In the genomic region with DNA sequence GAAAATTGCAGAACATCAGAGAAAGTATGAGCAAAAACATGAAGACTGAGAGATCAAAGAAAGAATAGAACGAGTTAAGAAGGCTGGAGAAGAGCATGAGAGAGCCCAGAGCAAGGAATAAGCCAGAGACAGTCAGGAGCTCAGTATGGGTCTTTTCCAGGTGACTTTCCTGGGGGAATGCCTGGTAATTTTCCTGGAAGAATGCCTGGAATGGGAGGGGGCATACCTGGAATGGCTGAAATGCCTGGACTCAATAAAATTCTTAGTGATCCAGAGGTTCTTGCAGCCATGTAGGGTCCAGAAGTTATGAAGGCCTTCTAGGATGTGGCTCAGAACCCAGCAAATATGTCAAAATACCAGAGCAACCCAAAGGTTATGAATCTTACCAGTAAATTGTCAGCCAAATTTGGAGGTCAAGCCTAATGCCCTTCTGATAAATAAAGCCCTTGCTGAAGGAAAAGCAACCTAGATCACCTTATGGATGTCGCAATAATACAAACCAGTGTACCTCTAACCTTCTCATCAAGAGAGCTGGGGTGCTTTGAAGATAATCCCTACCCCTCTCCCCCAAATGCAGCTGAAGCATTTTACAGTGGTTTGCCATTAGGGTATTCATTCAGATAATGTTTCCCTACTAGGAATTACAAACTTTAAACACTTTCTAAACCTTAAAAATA, we compare ENCODE assay signal across 7 cellular contexts. TPM values are rescaled to one million over a fixed set of nuclear protein-coding genes. Genes with fewer than 3 reads are reported as not detected.
DNase-seq lines count a peak whose midpoint lies in the region; ATAC-seq, FAIRE-seq and TF ChIP-seq lines count a peak whose summit lies in the region.
"Not testable (repeated sequence)": the region's sequence is repeated elsewhere in the genome, so short reads cannot be mapped to it uniquely, and the experiment has no call there.

No MANE protein-coding gene starts in this region.

- CTCF ChIA-PET in Caco-2 (lab: Charles Lee) (interaction anchor here (0.7 kb wide), 1 partner anchor 29 kb away, joined by 3 read pairs; no protein-coding TSS in a partner anchor), H1 (lab: Charles Lee; ENCODE audit: partially characterized antibody) (interaction anchor here (0.8 to 1.4 kb wide), 2 partner anchors 16 to 127 kb away, joined by 3 read pairs; no protein-coding TSS in a partner anchor)
- CTCF ChIA-PET in IMR-90 (lab: Yijun Ruan, JAX); K562 (lab: Yijun Ruan, JAX; ENCODE audit: low intra/inter-chr PET ratio): not testable (repeated sequence)

- not testable (repeated sequence) for H3K9me3 ChIP-seq in Caco-2; IMR-90 (ENCODE audit: control insufficient read depth, insufficient read depth, low read length); K562 (replicated peaks; ENCODE audit: control insufficient read depth, insufficient read depth, low read depth, low read length); H1 (ENCODE audit: insufficient read depth in 2 of 2, low read depth in 1 of 2, low read length in 1 of 2); osteoblast (ENCODE audit: low read depth, low read length)

- not testable (repeated sequence) for ATAC-seq in IMR-90 (ENCODE audit: low read depth); K562

- not testable (repeated sequence) for H3K27me3 ChIP-seq in Caco-2 (replicated peaks; ENCODE audit: control insufficient read depth, insufficient read depth, low read length); IMR-90 (ENCODE audit: control insufficient read depth, insufficient read depth, low read length); K562 (ENCODE audit: control insufficient read depth in 2 of 2, insufficient read depth in 2 of 2, low read length in 2 of 2); H1 (replicated peaks in 1 of 4; ENCODE audit: control insufficient read depth in 3 of 4, extremely low read depth in 1 of 4, insufficient read depth in 3 of 4, low read length in 3 of 4); osteoblast (ENCODE audit: insufficient read depth, low read length)

- not testable (repeated sequence) for TF ChIP-seq EP300 in K562 (IDR thresholded peaks at IDR 0.05; ENCODE audit: low read length); H1 (IDR thresholded peaks at IDR 0.05; ENCODE audit: borderline replicate concordance in 1 of 2, low read depth in 2 of 2, low read length in 2 of 2)

- not testable (repeated sequence) for H3K56ac ChIP-seq in IMR-90 (ENCODE audit: extremely low read depth, insufficient read depth, low read length); H1 (replicated peaks; ENCODE audit: insufficient read length, low read depth, low read length)

- not testable (repeated sequence) for TF ChIP-seq RAD21 in IMR-90 (IDR thresholded peaks at IDR 0.05; ENCODE audit: low read length); K562 (CRISPR knock-in tag; conservative IDR thresholded peaks at IDR 0.05 in 1 of 2, IDR thresholded peaks at IDR 0.05 in 1 of 2); H1 (IDR thresholded peaks at IDR 0.05 in 1 of 2, conservative IDR thresholded peaks at IDR 0.05 in 1 of 2; ENCODE audit: low read depth in 2 of 2, low read length in 2 of 2)

- not testable (repeated sequence) for H3K4me3 Mint-ChIP-seq in Caco-2 (ENCODE audit: unreplicated experiment)

- dilution Hi-C loops in IMR-90 (cut with HindIII; ENCODE audit: low sequenced_read_pairs, unreplicated experiment), result not testable (repeated sequence)

- H4K8ac ChIP-seq in IMR-90 (ENCODE audit: low read depth in 2 of 2, low read length in 2 of 2); H1 (ENCODE audit: extremely low read depth, insufficient read depth, low read length): not testable (repeated sequence)

- H3K79me2 ChIP-seq in K562 (ENCODE audit: control insufficient read depth, insufficient read depth, low read length); H1 (ENCODE audit: control insufficient read depth in 1 of 2, insufficient read depth in 2 of 2, low read length in 2 of 2); osteoblast (ENCODE audit: insufficient read depth, low read length): not testable (repeated sequence)

- H3K79me1 ChIP-seq in IMR-90 (ENCODE audit: low read depth in 1 of 2, low read length in 2 of 2); H1 (ENCODE audit: low read depth, low read length): not testable (repeated sequence)

- not testable (repeated sequence) for H3K23me2 ChIP-seq in H1 (ENCODE audit: low read depth, low read length)

- BruUV-seq in Caco-2 (replicated peaks; lab: Mats Ljungman, UMichigan); IMR-90 (replicated peaks; lab: Mats Ljungman, UMichigan); K562 (replicated peaks; lab: Mats Ljungman, UMichigan): not testable (repeated sequence)

- not testable (repeated sequence) for H3K4me2 ChIP-seq in IMR-90 (ENCODE audit: low read depth, low read length); K562 (ENCODE audit: insufficient read depth, low read length); H1 (ENCODE audit: insufficient read depth in 1 of 2, low read depth in 2 of 2, low read length in 2 of 2); osteoblast (ENCODE audit: insufficient read depth, low read length)

- POLR2A ChIA-PET in Caco-2 (lab: Charles Lee); IMR-90 (lab: Charles Lee; ENCODE audit: unreplicated experiment); K562 (lab: Yijun Ruan, JAX): not testable (repeated sequence)
- POLR2A ChIA-PET in H1 (lab: Charles Lee; ENCODE audit: partially characterized antibody), result interaction anchor here (2.2 kb wide), 1 partner anchor 11 kb away, joined by 6 read pairs; no protein-coding TSS in a partner anchor

- H3K9me1 ChIP-seq in IMR-90 (ENCODE audit: insufficient read depth, low read length), result peaks cover 12% of the 10 kb centered on the region; the same call in 1 of the 2 replicates
- not testable (repeated sequence) for H3K9me1 ChIP-seq in K562 (ENCODE audit: control insufficient read depth, insufficient read depth, low read length)

- not testable (repeated sequence) for H2BK15ac ChIP-seq in IMR-90 (ENCODE audit: low read depth, low read length); H1 (ENCODE audit: low read length)

- not testable (repeated sequence) for H2BK12ac ChIP-seq in H1 (ENCODE audit: low read depth, low read length)

- not testable (repeated sequence) for H3K23ac ChIP-seq in IMR-90 (ENCODE audit: low read depth, low read length); H1 (ENCODE audit: insufficient read length)

- not testable (repeated sequence) for TF ChIP-seq CTCF in Caco-2 (IDR thresholded peaks at IDR 0.05; ENCODE audit: insufficient read depth in 1 of 2, low read depth in 1 of 2, low read length in 1 of 2, severe bottlenecking in 1 of 2, unreplicated experiment in 1 of 2); GM10266 (IDR thresholded peaks at IDR 0.05; ENCODE audit: control insufficient read depth, insufficient read depth, low read depth, missing control alignments); IMR-90 (conservative IDR thresholded peaks at IDR 0.05; ENCODE audit: low read depth, low read length); K562 (IDR thresholded peaks at IDR 0.05 in 2 of 3, conservative IDR thresholded peaks at IDR 0.05 in 1 of 3; ENCODE audit: insufficient read depth in 2 of 3, low read depth in 1 of 3, low read length in 3 of 3); H1 (IDR thresholded peaks at IDR 0.05; ENCODE audit: control extremely low read depth in 1 of 3, insufficient read depth in 1 of 3, low read depth in 1 of 3, low read length in 3 of 3); osteoblast (IDR thresholded peaks at IDR 0.05; ENCODE audit: extremely low read depth, low read depth, low read length)

- 90% methylated on average over 1 of the region's 2 CpGs; no CpG with 5 or more reads in 1 of the 2 experiments for WGBS in IMR-90 (ENCODE audit: extremely low coverage in 2 of 2, insufficient read length in 1 of 2), 2 experiments
- WGBS in K562 (ENCODE audit: insufficient coverage, low coverage, missing lambda C conversion rate), result 8% methylated on average over 2 of the region's 2 CpGs
- 86% methylated on average over 2 of the region's 2 CpGs; no CpG with 5 or more reads in 1 of the 2 experiments for WGBS in H1 (ENCODE audit: extremely low coverage in 1 of 2, insufficient coverage in 1 of 2, insufficient read length in 1 of 2, insufficient replicate concordance in 2 of 2, low coverage in 1 of 2, low lambda C conversion rate in 2 of 2, missing lambda C conversion rate in 1 of 2), 2 experiments

- H2BK20ac ChIP-seq in IMR-90 (ENCODE audit: low read depth, low read length); H1 (ENCODE audit: low read length): not testable (repeated sequence)

- H3K14ac ChIP-seq in IMR-90 (replicated peaks; ENCODE audit: low read depth, low read length); H1 (ENCODE audit: insufficient read length): not testable (repeated sequence)

- H3K18ac ChIP-seq in IMR-90 (ENCODE audit: low read depth, low read length); H1 (ENCODE audit: extremely low read depth, low read length): not testable (repeated sequence)

- not testable (repeated sequence) for H2BK5ac ChIP-seq in IMR-90 (ENCODE audit: low read depth, low read length, poor library complexity, severe bottlenecking); H1 (ENCODE audit: low read depth, low read length)

- in situ Hi-C loops in IMR-90 (cut with MboI; ENCODE audit: low sequenced_read_pairs); K562 (cut with MboI): not testable (repeated sequence)

- H3K4me1 ChIP-seq in Caco-2; K562 (replicated peaks in 1 of 2; ENCODE audit: control insufficient read depth in 2 of 2, insufficient read depth in 2 of 2, low read length in 2 of 2); H1 (replicated peaks in 1 of 4; ENCODE audit: control insufficient read depth in 3 of 4, insufficient read depth in 4 of 4, low read length in 3 of 4): not testable (repeated sequence)
- H3K4me1 ChIP-seq in IMR-90 (ENCODE audit: control insufficient read depth, insufficient read depth, low read length), result peaks cover 15% of the 10 kb centered on the region
- H3K4me1 ChIP-seq in osteoblast (ENCODE audit: insufficient read depth, low read length), result peaks cover 11% of the 10 kb centered on the region

- H2BK120ac ChIP-seq in IMR-90 (ENCODE audit: low read depth, low read length); H1 (replicated peaks; ENCODE audit: low read depth, low read length): not testable (repeated sequence)

- not testable (repeated sequence) for H4K5ac ChIP-seq in IMR-90 (ENCODE audit: low read depth, low read length); H1 (ENCODE audit: insufficient read length, low read depth, low read length)

- TF ChIP-seq POLR2A in IMR-90 (IDR thresholded peaks at IDR 0.05; ENCODE audit: low read depth, low read length); K562 (conservative IDR thresholded peaks at IDR 0.05); H1 (IDR thresholded peaks at IDR 0.05; ENCODE audit: control extremely low read depth in 1 of 2, low read depth in 2 of 2, low read length in 2 of 2): not testable (repeated sequence)

- not testable (repeated sequence) for H3K9ac ChIP-seq in IMR-90 (ENCODE audit: low read depth, low read length); K562 (ENCODE audit: insufficient read depth in 1 of 2, low read depth in 2 of 2, low read length in 2 of 2); H1 (replicated peaks in 1 of 4; ENCODE audit: extremely low read depth in 1 of 4, low read depth in 3 of 4, low read length in 3 of 4)

- H3K36me3 Mint-ChIP-seq in Caco-2 (ENCODE audit: insufficient read depth, unreplicated experiment), result not testable (repeated sequence)

- peak in 1 of 2 experiments; percentile 19 for DNase-seq in Caco-2
- DNase-seq in GM10266 (ENCODE audit: extremely low spot score), result peak; percentile 0
- not testable (repeated sequence) for DNase-seq in IMR-90; K562 (ENCODE audit: extremely low read depth in 1 of 4, low spot score in 3 of 4); H1 (ENCODE audit: low read depth in 1 of 2, low spot score in 2 of 2)
- peak; percentile 64 for DNase-seq in islet precursor cell
- peak; percentile 60 for DNase-seq in osteoblast (ENCODE audit: insufficient read length, low spot score, missing footprints)

- intact Hi-C loops in Caco-2 (cut with micrococcal nuclease; ENCODE audit: unreplicated experiment); IMR-90 (cut with micrococcal nuclease): not testable (repeated sequence)
- intact Hi-C loops in K562 (cut with micrococcal nuclease), result loop anchor here (10.0 kb wide), 1 partner anchor 61 kb away; a partner anchor contains a TSS

- peaks cover 12% of the 10 kb centered on the region for H3K4me1 Mint-ChIP-seq in Caco-2 (ENCODE audit: low read depth, unreplicated experiment)

- not testable (repeated sequence) for H4K20me1 ChIP-seq in IMR-90 (ENCODE audit: insufficient read depth, low read length); K562 (replicated peaks; ENCODE audit: control insufficient read depth, insufficient read depth, low read length); H1 (replicated peaks in 1 of 2; ENCODE audit: control insufficient read depth in 1 of 2, insufficient read depth in 2 of 2, low read length in 2 of 2); osteoblast (ENCODE audit: insufficient read depth, low read length)

- H3K27me3 Mint-ChIP-seq in Caco-2 (ENCODE audit: insufficient read depth, unreplicated experiment), result not testable (repeated sequence)

- not testable (repeated sequence) for H2AK9ac ChIP-seq in IMR-90 (replicated peaks; ENCODE audit: low read depth, low read length, poor library complexity)

- not testable (repeated sequence) for H4K91ac ChIP-seq in IMR-90 (ENCODE audit: insufficient read depth, low read depth, low read length); H1 (replicated peaks; ENCODE audit: insufficient read length, low read length)

- H2AK5ac ChIP-seq in IMR-90 (ENCODE audit: low read depth, low read length); H1 (ENCODE audit: low read depth, low read length): not testable (repeated sequence)

- H3K36me3 ChIP-seq in Caco-2 (ENCODE audit: control insufficient read depth, insufficient read depth, low read length); IMR-90 (ENCODE audit: control insufficient read depth, insufficient read depth, low read length); K562 (ENCODE audit: control insufficient read depth, insufficient read depth, low read length); H1 (ENCODE audit: control insufficient read depth in 2 of 4, insufficient read depth in 4 of 4, low read length in 3 of 4); osteoblast (ENCODE audit: insufficient read depth, low read length): not testable (repeated sequence)

- H3K4ac ChIP-seq in IMR-90 (ENCODE audit: low read depth, low read length); H1 (replicated peaks; ENCODE audit: insufficient read length, low read depth, low read length): not testable (repeated sequence)

- peak overlapping the region; percentile 20 for H3K27ac Mint-ChIP-seq in Caco-2 (ENCODE audit: unreplicated experiment)

- not testable (repeated sequence) for H3K4me3 ChIP-seq in Caco-2 (ENCODE audit: low read depth, low read length); IMR-90 (ENCODE audit: insufficient read depth, low read depth, low read length); K562; H1 (ENCODE audit: extremely low read depth in 1 of 4, insufficient read depth in 2 of 4, low read depth in 3 of 4, low read length in 4 of 4); osteoblast (ENCODE audit: insufficient read depth, low read length)

- not testable (repeated sequence) for FAIRE-seq in K562 (lab: Jason Lieb, UNC); H1 (lab: Jason Lieb, UNC)

- not testable (repeated sequence) for H3K9me3 Mint-ChIP-seq in Caco-2 (ENCODE audit: unreplicated experiment)

- H3K27ac ChIP-seq in IMR-90 (ENCODE audit: insufficient read depth, low read length); K562 (ENCODE audit: extremely low read depth, low read depth, low read length); H1 (ENCODE audit: low read depth, low read length); osteoblast (ENCODE audit: low read depth, low read length): not testable (repeated sequence)

- H2AFZ ChIP-seq in IMR-90 (replicated peaks; ENCODE audit: low read length, poor library complexity); K562 (ENCODE audit: low read depth, low read length); H1 (ENCODE audit: low read length); osteoblast (ENCODE audit: low read length): not testable (repeated sequence)

RNA-seq across cellular contexts. Expression of a gene that starts 59.5 kb away (rescaled TPM):
- total RNA-seq in Caco-2 (2022) (137 and 144 TPM in 2 replicates), IMR-90 (2012; rRNA removed) (48.6 and 70.0 TPM in 2 replicates), K562 (2014; rRNA removed) (47.3 and 61.6 TPM in 2 replicates), K562 (2014; rRNA removed; fragmentation: Illumina TruSeq; extraction: Trizol) (89.2 and 101 TPM in 2 replicates), K562 (2015; rRNA removed; fragmentation: Illumina TruSeq; extraction: Trizol) (93.9 and 95.8 TPM in 2 replicates), K562 (2021) (61.6 and 76.0 TPM in 2 replicates), osteoblast (31.8 and 32.9 TPM in 2 replicates)
- polyA plus RNA-seq in IMR-90 (2012; rRNA removed) (34.7 and 38.4 TPM in 2 replicates), K562 (2011; rRNA removed) (64.6 and 74.8 TPM in 2 replicates), K562 (2014; fragmentation: Illumina TruSeq; extraction: Trizol) (80.4 and 96.8 TPM in 2 replicates), K562 (2014; fragmentation: Nextera tagmentation; extraction: Ambion mirVana) (100 to 1,000 TPM; 128 to 168 TPM), K562 (2014; rRNA removed) (63.2 and 65.9 TPM in 2 replicates), H1 (2011; rRNA removed) (6.9 and 15.7 TPM in 2 replicates)
- polyA plus RNA-seq in IMR-90 (2012; cell fraction: cytosol; rRNA removed), result 7.5 and 12.7 TPM in 2 replicates
- polyA plus RNA-seq in IMR-90 (2012; cell fraction: nucleus; rRNA removed; ENCODE audit: low replicate concordance), result 3.1 and 31.3 TPM in 2 replicates
- total RNA-seq in K562 (2011; cell fraction: chromatin; rRNA removed; ENCODE audit: low replicate concordance), result 30.9 and 73.8 TPM in 2 replicates
- total RNA-seq in K562 (2011; cell fraction: nucleolus; rRNA removed), result 19.8 and 23.0 TPM in 2 replicates
- total RNA-seq in K562 (2011; cell fraction: nucleoplasm; rRNA removed), result 38.5 and 46.6 TPM in 2 replicates
- 7.5 and 17.8 TPM in 2 replicates for polyA plus RNA-seq in K562 (2011; cell fraction: cytosol; rRNA removed)
- polyA plus RNA-seq in K562 (2011; cell fraction: nucleus; rRNA removed), result 39.0 and 71.6 TPM in 2 replicates
- 60.8 and 68.8 TPM in 2 replicates for polyA plus RNA-seq in K562 (2012)
- 44.0 and 51.2 TPM in 2 replicates for polyA minus RNA-seq in K562 (2011; rRNA and poly(A)+ RNA removed)
- polyA minus RNA-seq in K562 (2011; cell fraction: cytosol; rRNA and poly(A)+ RNA removed), result 13.2 and 21.4 TPM in 2 replicates
- polyA minus RNA-seq in K562 (2011; cell fraction: nucleus; rRNA and poly(A)+ RNA removed), result 31.8 and 70.3 TPM in 2 replicates
- total RNA-seq in H1 (2021; fragmentation: NEBNext Ultra II Directional; extraction: Animal tissue kit (Norgen Biotek cat#: 25700)), result 59.4 and 63.2 TPM in 2 replicates
- 23.0 TPM for polyA plus RNA-seq in H1 (2011; cell fraction: cytosol; rRNA removed)
- polyA plus RNA-seq in H1 (2011; cell fraction: nucleus; rRNA removed), result 6.9 TPM
- 35.4 to 78.0 TPM (median 44.0 TPM) in 4 replicates for polyA plus RNA-seq in H1 (2012, experiment 1 of 2)
- polyA plus RNA-seq in H1 (2012, experiment 2 of 2), result 5.6 TPM
- 85.9 TPM for polyA plus RNA-seq in H1 (2013, experiment 1 of 2)
- 92.0 TPM for polyA plus RNA-seq in H1 (2013, experiment 2 of 2)
- polyA minus RNA-seq in H1 (2011; rRNA and poly(A)+ RNA removed), result 8.8 and 9.3 TPM in 2 replicates
- 10.9 TPM for polyA minus RNA-seq in H1 (2011; cell fraction: cytosol; rRNA and poly(A)+ RNA removed)
- 24.9 TPM for polyA minus RNA-seq in H1 (2011; cell fraction: nucleus; rRNA and poly(A)+ RNA removed)

RNA-seq across cellular contexts. Expression of a gene that starts 59.7 kb away (rescaled TPM):
- total RNA-seq in Caco-2 (2022), result 0.95 and 1.2 TPM in 2 replicates
- 0.90 and 1.1 TPM in 2 replicates for total RNA-seq in IMR-90 (2012; rRNA removed)
- 0.99 and 1.1 TPM in 2 replicates for polyA plus RNA-seq in IMR-90 (2012; rRNA removed)
- polyA plus RNA-seq in IMR-90 (2012; cell fraction: cytosol; rRNA removed), result 0.40 and 0.84 TPM in 2 replicates
- polyA plus RNA-seq in IMR-90 (2012; cell fraction: nucleus; rRNA removed; ENCODE audit: low replicate concordance), result 0.45 and 0.65 TPM in 2 replicates
- 1.0 and 1.2 TPM in 2 replicates for total RNA-seq in K562 (2011; cell fraction: chromatin; rRNA removed; ENCODE audit: low replicate concordance)
- 0.50 and 0.79 TPM in 2 replicates for total RNA-seq in K562 (2011; cell fraction: nucleolus; rRNA removed)
- 0.53 and 0.59 TPM in 2 replicates for total RNA-seq in K562 (2011; cell fraction: nucleoplasm; rRNA removed)
- 0.50 and 0.65 TPM in 2 replicates for total RNA-seq in K562 (2014; rRNA removed)
- 0.40 and 0.73 TPM in 2 replicates for total RNA-seq in K562 (2014; rRNA removed; fragmentation: Illumina TruSeq; extraction: Trizol)
- 0.49 and 0.54 TPM in 2 replicates for total RNA-seq in K562 (2015; rRNA removed; fragmentation: Illumina TruSeq; extraction: Trizol)
- 0.74 and 1.1 TPM in 2 replicates for total RNA-seq in K562 (2021)
- polyA plus RNA-seq in K562 (2011; rRNA removed), result 0.59 and 0.81 TPM in 2 replicates
- 1.0 and 1.1 TPM in 2 replicates for polyA plus RNA-seq in K562 (2011; cell fraction: cytosol; rRNA removed)
- 0.60 and 0.63 TPM in 2 replicates for polyA plus RNA-seq in K562 (2011; cell fraction: nucleus; rRNA removed)
- 0.64 and 1.1 TPM in 2 replicates for polyA plus RNA-seq in K562 (2012)
- 0.70 and 0.94 TPM in 2 replicates for polyA plus RNA-seq in K562 (2014; fragmentation: Illumina TruSeq; extraction: Trizol)
- polyA plus RNA-seq in K562 (2014; fragmentation: Nextera tagmentation; extraction: Ambion mirVana), result under 1 TPM; 0.34 to 0.39 TPM
- polyA plus RNA-seq in K562 (2014; rRNA removed), result 0.48 and 0.59 TPM in 2 replicates
- polyA minus RNA-seq in K562 (2011; rRNA and poly(A)+ RNA removed), result 1.3 and 1.5 TPM in 2 replicates
- polyA minus RNA-seq in K562 (2011; cell fraction: cytosol; rRNA and poly(A)+ RNA removed), result 0.86 and 1.8 TPM in 2 replicates
- 0.94 and 1.3 TPM in 2 replicates for polyA minus RNA-seq in K562 (2011; cell fraction: nucleus; rRNA and poly(A)+ RNA removed)
- 1.4 and 1.5 TPM in 2 replicates for total RNA-seq in H1 (2021; fragmentation: NEBNext Ultra II Directional; extraction: Animal tissue kit (Norgen Biotek cat#: 25700))
- polyA plus RNA-seq in H1 (2011; rRNA removed), result 4.5 and 4.8 TPM in 2 replicates
- 3.2 TPM for polyA plus RNA-seq in H1 (2011; cell fraction: cytosol; rRNA removed)
- polyA plus RNA-seq in H1 (2011; cell fraction: nucleus; rRNA removed), result 3.2 TPM
- polyA plus RNA-seq in H1 (2012, experiment 1 of 2), result 1.7 to 2.2 TPM (median 1.9 TPM) in 4 replicates
- 0.89 TPM for polyA plus RNA-seq in H1 (2012, experiment 2 of 2)
- 1.1 TPM for polyA plus RNA-seq in H1 (2013, experiment 1 of 2)
- polyA plus RNA-seq in H1 (2013, experiment 2 of 2), result 1.1 TPM
- 3.7 and 4.1 TPM in 2 replicates for polyA minus RNA-seq in H1 (2011; rRNA and poly(A)+ RNA removed)
- 2.4 TPM for polyA minus RNA-seq in H1 (2011; cell fraction: cytosol; rRNA and poly(A)+ RNA removed)
- 2.8 TPM for polyA minus RNA-seq in H1 (2011; cell fraction: nucleus; rRNA and poly(A)+ RNA removed)
- 0.72 and 0.88 TPM in 2 replicates for total RNA-seq in osteoblast
